27 cellular contexts compared by ENCODE assay signal in the genomic region with DNA sequence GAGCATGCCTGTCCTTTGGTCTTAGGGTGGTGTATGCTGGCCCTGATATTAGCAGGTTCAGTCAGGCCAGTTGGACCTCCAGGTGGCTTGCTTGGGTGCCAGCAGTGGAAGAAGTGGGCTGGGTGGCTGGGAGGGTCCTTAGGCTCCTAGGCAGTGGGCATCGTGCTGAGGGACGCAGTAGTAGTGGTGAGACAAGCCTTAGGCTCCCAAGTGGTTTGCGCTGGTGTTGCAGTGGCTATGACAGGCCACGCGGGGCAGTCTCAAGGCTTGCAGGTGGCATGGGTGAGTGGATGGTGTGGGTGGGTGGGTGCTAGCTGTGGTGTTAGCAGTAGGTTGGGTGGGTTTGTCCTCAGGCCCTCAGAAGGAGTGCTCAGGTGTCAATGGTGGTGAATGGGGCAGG.
"Had no signal": no experiment of that assay in that cellular context is flagged by ENCODE, and none has a peak within 500 bp of the region (broad histone marks: within the 10 kb centered on the region; RNA-seq: fewer than 3 reads in every experiment).

No MANE protein-coding gene starts in this region.

- H3K9ac ChIP-seq: KMS-11 had no signal

- H3K4me1 ChIP-seq: breast epithelium, Peyer's patch, SJCRH30 had no signal

- H3K4me2 ChIP-seq: KMS-11 had no signal

- H3K27ac ChIP-seq: breast epithelium, KMS-11, Peyer's patch, RWPE1, SJCRH30 had no signal

- ATAC-seq: activated CD8-positive, alpha-beta memory T cell treated with anti-CD3 and anti-CD28 coated beads, Interleukin-2, amount 10 ng/mL, durations not matched to agents 7 days and 5 days; SK-N-SH treated with all-trans-retinoic acid at 6 μM for 48 hours had no signal

- DNase-seq: activated B cell treated with CpG ODN at 0.5 μM for 24 hours; activated CD4-positive, alpha-beta T cell treated with anti-CD3 and anti-CD28 coated beads for 1 hour; activated CD4-positive, alpha-beta T cell treated with anti-CD3 and anti-CD28 coated beads, Interleukin-2, amount 10 ng/mL, durations not matched to agents 24 days and 14 days; activated CD4-positive, alpha-beta T cell treated with anti-CD3 and anti-CD28 coated beads, Interleukin-2, amount 50 U/mL, for 48 hours; activated CD8-positive, alpha-beta memory T cell treated with anti-CD3 and anti-CD28 coated beads, Interleukin-2, amount 10 ng/mL, durations not matched to agents 7 days and 5 days; activated effector memory CD4-positive, alpha-beta T cell treated with Interleukin-2 at 50 U/mL for 16 hours; activated naive CD4-positive, alpha-beta T cell; activated T-cell treated with anti-CD3 and anti-CD28 coated beads, Interleukin-2, amount 50 U/mL, for 24 hours; caudate nucleus; NCI-H1092; NCI-H1417 treated with DMSO at 0.1 percent for 48 hours; NCI-H1694; NCI-H2029; NCI-H2107; NCI-H2171 treated with DMSO at 0.1 percent for 48 hours; NCI-H345; NCI-H510A; NCI-H526 treated with DMSO at 0.1 percent for 48 hours; NCI-H82; Peyer's patch; Right ventricle myocardium superior; SJCRH30; SW 1271 had no signal

- H3K27me3 ChIP-seq: breast epithelium, Peyer's patch, SJCRH30 had no signal

- H3K9me3 ChIP-seq: Peyer's patch, SJCRH30 had no signal

- H3K4me3 ChIP-seq: breast epithelium, Peyer's patch, SJCRH30 had no signal

- H3K36me3 ChIP-seq: breast epithelium, Peyer's patch, SJCRH30 had no signal
